1 cellular context compared by ENCODE assay signal in the genomic region with DNA sequence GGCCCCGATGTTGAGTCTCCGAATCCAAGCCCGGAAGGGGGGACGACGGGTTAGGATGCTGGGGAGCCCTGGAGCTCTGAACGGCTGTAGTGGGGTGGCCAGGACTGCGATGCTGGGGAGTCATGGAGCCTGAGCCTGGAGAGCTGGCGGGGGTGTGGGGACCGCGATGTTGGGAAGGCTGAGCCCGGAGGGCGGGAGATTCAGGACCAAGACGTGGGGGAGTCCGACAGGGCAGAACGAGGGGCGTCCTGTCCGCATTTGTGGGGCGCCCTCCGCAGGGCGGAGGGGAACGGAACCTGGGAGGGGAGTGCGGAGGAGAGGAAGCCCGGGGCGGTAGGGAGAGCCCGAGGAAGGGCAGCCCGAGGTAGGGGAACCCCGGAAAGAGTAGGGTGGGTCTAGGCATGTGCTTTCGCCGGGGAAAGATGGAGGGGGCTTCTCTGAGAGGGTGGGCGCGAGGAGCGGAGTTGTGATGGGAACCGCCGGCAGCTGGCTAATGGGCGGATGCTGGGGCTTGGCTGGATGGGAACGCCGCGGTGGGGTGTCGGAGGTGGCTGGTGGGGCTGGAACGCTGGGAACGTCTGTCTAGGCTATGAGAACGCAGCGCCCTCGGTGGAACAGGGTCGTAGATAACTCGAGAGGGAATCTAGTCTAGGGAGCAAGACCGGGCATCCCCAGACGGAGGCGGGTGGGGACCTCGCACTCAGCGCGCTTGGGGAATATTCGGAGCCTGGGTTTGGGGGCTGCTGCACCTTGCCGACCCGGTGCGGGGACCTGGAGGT.
TF ChIP-seq lines count a peak whose summit lies in the region.

No MANE protein-coding gene starts in this region.

TF ChIP-seq in HepG2, 621 proteins besides CTCF, POLR2A, EP300 and RAD21 (continued from another document and continues in another):
- TF ChIP-seq, protein P1, sequence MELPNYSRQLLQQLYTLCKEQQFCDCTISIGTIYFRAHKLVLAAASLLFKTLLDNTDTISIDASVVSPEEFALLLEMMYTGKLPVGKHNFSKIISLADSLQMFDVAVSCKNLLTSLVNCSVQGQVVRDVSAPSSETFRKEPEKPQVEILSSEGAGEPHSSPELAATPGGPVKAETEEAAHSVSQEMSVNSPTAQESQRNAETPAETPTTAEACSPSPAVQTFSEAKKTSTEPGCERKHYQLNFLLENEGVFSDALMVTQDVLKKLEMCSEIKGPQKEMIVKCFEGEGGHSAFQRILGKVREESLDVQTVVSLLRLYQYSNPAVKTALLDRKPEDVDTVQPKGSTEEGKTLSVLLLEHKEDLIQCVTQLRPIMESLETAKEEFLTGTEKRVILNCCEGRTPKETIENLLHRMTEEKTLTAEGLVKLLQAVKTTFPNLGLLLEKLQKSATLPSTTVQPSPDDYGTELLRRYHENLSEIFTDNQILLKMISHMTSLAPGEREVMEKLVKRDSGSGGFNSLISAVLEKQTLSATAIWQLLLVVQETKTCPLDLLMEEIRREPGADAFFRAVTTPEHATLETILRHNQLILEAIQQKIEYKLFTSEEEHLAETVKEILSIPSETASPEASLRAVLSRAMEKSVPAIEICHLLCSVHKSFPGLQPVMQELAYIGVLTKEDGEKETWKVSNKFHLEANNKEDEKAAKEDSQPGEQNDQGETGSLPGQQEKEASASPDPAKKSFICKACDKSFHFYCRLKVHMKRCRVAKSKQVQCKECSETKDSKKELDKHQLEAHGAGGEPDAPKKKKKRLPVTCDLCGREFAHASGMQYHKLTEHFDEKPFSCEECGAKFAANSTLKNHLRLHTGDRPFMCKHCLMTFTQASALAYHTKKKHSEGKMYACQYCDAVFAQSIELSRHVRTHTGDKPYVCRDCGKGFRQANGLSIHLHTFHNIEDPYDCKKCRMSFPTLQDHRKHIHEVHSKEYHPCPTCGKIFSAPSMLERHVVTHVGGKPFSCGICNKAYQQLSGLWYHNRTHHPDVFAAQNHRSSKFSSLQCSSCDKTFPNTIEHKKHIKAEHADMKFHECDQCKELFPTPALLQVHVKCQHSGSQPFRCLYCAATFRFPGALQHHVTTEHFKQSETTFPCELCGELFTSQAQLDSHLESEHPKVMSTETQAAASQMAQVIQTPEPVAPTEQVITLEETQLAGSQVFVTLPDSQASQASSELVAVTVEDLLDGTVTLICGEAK (IDR thresholded peaks at IDR 0.05), result no peak
- TF ChIP-seq, protein P1 (CRISPR knock-in tag; IDR thresholded peaks at IDR 0.05), result 0 out of 2 replicates have a peak, but pooled peaks have one; percentile 52
- TF ChIP-seq, protein P2, sequence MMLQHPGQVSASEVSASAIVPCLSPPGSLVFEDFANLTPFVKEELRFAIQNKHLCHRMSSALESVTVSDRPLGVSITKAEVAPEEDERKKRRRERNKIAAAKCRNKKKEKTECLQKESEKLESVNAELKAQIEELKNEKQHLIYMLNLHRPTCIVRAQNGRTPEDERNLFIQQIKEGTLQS (CRISPR knock-in tag; IDR thresholded peaks at IDR 0.05), result no peak
- TF ChIP-seq ZNF577 (CRISPR knock-in tag; IDR thresholded peaks at IDR 0.05; ENCODE audit: borderline replicate concordance, low read depth), result no peak
- TF ChIP-seq PHB2 (IDR thresholded peaks at IDR 0.05; ENCODE audit: partially characterized antibody), result no peak
- TF ChIP-seq, protein P3, sequence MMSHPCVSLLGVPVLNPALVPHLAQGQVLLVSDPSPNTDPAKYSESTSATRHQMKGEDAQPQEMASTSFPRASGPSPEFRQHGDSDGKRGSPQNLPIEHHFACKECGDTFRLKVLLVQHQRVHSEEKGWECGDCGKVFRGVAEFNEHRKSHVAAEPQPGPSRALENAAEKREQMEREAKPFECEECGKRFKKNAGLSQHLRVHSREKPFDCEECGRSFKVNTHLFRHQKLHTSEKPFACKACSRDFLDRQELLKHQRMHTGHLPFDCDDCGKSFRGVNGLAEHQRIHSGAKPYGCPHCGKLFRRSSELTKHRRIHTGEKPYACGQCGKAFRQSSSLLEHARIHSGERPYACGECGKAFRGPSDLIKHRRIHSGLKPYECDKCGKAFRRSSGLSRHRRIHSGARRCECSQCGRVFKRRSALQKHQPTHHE (CRISPR knock-in tag; IDR thresholded peaks at IDR 0.05; ENCODE audit: borderline replicate concordance), result 0 out of 2 replicates have a peak, but pooled peaks have one; percentile 26
- TF ChIP-seq, protein P4, sequence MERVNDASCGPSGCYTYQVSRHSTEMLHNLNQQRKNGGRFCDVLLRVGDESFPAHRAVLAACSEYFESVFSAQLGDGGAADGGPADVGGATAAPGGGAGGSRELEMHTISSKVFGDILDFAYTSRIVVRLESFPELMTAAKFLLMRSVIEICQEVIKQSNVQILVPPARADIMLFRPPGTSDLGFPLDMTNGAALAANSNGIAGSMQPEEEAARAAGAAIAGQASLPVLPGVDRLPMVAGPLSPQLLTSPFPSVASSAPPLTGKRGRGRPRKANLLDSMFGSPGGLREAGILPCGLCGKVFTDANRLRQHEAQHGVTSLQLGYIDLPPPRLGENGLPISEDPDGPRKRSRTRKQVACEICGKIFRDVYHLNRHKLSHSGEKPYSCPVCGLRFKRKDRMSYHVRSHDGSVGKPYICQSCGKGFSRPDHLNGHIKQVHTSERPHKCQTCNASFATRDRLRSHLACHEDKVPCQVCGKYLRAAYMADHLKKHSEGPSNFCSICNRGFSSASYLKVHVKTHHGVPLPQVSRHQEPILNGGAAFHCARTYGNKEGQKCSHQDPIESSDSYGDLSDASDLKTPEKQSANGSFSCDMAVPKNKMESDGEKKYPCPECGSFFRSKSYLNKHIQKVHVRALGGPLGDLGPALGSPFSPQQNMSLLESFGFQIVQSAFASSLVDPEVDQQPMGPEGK (CRISPR knock-in tag; IDR thresholded peaks at IDR 0.05), result no peak; the same call in 1 of the 2 replicates
- peak; percentile 54; the same call in 1 of the 2 replicates for TF ChIP-seq ZNF350 (CRISPR knock-in tag; IDR thresholded peaks at IDR 0.05; ENCODE audit: borderline replicate concordance, low read depth)
- TF ChIP-seq, protein P5, sequence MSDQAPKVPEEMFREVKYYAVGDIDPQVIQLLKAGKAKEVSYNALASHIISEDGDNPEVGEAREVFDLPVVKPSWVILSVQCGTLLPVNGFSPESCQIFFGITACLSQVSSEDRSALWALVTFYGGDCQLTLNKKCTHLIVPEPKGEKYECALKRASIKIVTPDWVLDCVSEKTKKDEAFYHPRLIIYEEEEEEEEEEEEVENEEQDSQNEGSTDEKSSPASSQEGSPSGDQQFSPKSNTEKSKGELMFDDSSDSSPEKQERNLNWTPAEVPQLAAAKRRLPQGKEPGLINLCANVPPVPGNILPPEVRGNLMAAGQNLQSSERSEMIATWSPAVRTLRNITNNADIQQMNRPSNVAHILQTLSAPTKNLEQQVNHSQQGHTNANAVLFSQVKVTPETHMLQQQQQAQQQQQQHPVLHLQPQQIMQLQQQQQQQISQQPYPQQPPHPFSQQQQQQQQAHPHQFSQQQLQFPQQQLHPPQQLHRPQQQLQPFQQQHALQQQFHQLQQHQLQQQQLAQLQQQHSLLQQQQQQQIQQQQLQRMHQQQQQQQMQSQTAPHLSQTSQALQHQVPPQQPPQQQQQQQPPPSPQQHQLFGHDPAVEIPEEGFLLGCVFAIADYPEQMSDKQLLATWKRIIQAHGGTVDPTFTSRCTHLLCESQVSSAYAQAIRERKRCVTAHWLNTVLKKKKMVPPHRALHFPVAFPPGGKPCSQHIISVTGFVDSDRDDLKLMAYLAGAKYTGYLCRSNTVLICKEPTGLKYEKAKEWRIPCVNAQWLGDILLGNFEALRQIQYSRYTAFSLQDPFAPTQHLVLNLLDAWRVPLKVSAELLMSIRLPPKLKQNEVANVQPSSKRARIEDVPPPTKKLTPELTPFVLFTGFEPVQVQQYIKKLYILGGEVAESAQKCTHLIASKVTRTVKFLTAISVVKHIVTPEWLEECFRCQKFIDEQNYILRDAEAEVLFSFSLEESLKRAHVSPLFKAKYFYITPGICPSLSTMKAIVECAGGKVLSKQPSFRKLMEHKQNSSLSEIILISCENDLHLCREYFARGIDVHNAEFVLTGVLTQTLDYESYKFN (CRISPR knock-in tag; conservative IDR thresholded peaks at IDR 0.05), result no peak
- peak; percentile 65; the same call in 1 of the 2 replicates for TF ChIP-seq FOXC1 (CRISPR knock-in tag; IDR thresholded peaks at IDR 0.05; ENCODE audit: borderline replicate concordance)
- TF ChIP-seq MAZ (IDR thresholded peaks at IDR 0.05; ENCODE audit: borderline replicate concordance, low read depth, low read length), result no peak
- 0 out of 2 replicates have a peak, but pooled peaks have one; percentile 74 for TF ChIP-seq MAZ (CRISPR knock-in tag; IDR thresholded peaks at IDR 0.05; ENCODE audit: low read depth)
- no peak for TF ChIP-seq GFI1 (CRISPR knock-in tag; IDR thresholded peaks at IDR 0.05; ENCODE audit: borderline replicate concordance)
- TF ChIP-seq ZNF660 (CRISPR knock-in tag; IDR thresholded peaks at IDR 0.05; ENCODE audit: borderline replicate concordance, low read depth), result 0 out of 2 replicates have a peak, but pooled peaks have one; percentile 62
- TF ChIP-seq, protein P6, sequence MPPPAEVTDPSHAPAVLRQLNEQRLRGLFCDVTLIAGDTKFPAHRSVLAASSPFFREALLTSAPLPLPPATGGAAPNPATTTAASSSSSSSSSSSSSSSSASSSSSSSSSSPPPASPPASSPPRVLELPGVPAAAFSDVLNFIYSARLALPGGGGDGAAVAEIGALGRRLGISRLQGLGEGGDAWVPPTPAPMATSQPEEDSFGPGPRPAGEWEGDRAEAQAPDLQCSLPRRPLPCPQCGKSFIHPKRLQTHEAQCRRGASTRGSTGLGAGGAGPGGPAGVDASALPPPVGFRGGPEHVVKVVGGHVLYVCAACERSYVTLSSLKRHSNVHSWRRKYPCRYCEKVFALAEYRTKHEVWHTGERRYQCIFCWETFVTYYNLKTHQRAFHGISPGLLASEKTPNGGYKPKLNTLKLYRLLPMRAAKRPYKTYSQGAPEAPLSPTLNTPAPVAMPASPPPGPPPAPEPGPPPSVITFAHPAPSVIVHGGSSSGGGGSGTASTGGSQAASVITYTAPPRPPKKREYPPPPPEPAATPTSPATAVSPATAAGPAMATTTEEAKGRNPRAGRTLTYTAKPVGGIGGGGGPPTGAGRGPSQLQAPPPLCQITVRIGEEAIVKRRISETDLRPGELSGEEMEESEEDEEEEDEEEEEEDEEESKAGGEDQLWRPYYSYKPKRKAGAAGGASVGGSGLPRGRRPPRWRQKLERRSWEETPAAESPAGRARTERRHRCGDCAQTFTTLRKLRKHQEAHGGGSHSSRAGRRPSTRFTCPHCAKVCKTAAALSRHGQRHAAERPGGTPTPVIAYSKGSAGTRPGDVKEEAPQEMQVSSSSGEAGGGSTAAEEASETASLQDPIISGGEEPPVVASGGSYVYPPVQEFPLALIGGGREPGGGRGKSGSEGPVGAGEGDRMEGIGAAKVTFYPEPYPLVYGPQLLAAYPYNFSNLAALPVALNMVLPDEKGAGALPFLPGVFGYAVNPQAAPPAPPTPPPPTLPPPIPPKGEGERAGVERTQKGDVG (CRISPR knock-in tag; IDR thresholded peaks at IDR 0.05; ENCODE audit: borderline replicate concordance), result peak; percentile 87; the same call in 1 of the 2 replicates
- TF ChIP-seq ZSCAN22 (CRISPR knock-in tag; IDR thresholded peaks at IDR 0.05), result peak; percentile 22; the same call in 1 of the 2 replicates
- TF ChIP-seq, protein P7, sequence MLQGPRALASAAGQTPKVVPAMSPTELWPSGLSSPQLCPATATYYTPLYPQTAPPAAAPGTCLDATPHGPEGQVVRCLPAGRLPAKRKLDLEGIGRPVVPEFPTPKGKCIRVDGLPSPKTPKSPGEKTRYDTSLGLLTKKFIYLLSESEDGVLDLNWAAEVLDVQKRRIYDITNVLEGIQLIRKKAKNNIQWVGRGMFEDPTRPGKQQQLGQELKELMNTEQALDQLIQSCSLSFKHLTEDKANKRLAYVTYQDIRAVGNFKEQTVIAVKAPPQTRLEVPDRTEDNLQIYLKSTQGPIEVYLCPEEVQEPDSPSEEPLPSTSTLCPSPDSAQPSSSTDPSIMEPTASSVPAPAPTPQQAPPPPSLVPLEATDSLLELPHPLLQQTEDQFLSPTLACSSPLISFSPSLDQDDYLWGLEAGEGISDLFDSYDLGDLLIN (CRISPR knock-in tag; IDR thresholded peaks at IDR 0.05; ENCODE audit: borderline replicate concordance), result peak; percentile 44; the same call in 1 of the 2 replicates
- peak; percentile 74; the same call in 1 of the 2 replicates for TF ChIP-seq SMAD1 (CRISPR knock-in tag; IDR thresholded peaks at IDR 0.05; ENCODE audit: borderline replicate concordance, low read depth)
- peak; percentile 85; the same call in 1 of the 2 replicates for TF ChIP-seq NCOA1 (CRISPR knock-in tag; IDR thresholded peaks at IDR 0.05)
- no peak for TF ChIP-seq NFKBIZ (CRISPR knock-in tag; IDR thresholded peaks at IDR 0.05)
- TF ChIP-seq ZNF589 (CRISPR knock-in tag; conservative IDR thresholded peaks at IDR 0.05), result 0 out of 2 replicates have a peak, but pooled peaks have one; percentile 21
- TF ChIP-seq ZSCAN21 (CRISPR knock-in tag; IDR thresholded peaks at IDR 0.05; ENCODE audit: borderline replicate concordance), result peak; percentile 54; the same call in 1 of the 2 replicates
- TF ChIP-seq MYNN (CRISPR knock-in tag; IDR thresholded peaks at IDR 0.05; ENCODE audit: low read depth), result 0 out of 2 replicates have a peak, but pooled peaks have one; percentile 56
- no peak for TF ChIP-seq HDAC6 (IDR thresholded peaks at IDR 0.05; ENCODE audit: low read depth, low read length)
- no peak for TF ChIP-seq ATAD3A (CRISPR knock-in tag; IDR thresholded peaks at IDR 0.05)
- no peak for TF ChIP-seq ZBTB21 (CRISPR knock-in tag; IDR thresholded peaks at IDR 0.05)
